ENCODE assay signal across 7 cellular contexts in genomic region chr1:152869808-152870419, GRCh38. TPM values are rescaled to one million over a fixed set of nuclear protein-coding genes. Genes with fewer than 3 reads are reported as not detected.
DNase-seq lines count a peak whose midpoint lies in the region; ATAC-seq, FAIRE-seq and TF ChIP-seq lines count a peak whose summit lies in the region.

No MANE protein-coding gene starts in this region.

- TF ChIP-seq CTCF in RWPE1 (conservative IDR thresholded peaks at IDR 0.05; ENCODE audit: low read depth) (peak; percentile 86), upper lobe of right lung (IDR thresholded peaks at IDR 0.05) (peak; percentile 79)

- in situ Hi-C loops in KBM-7 (cut with MboI; ENCODE audit: low pct_unique_long_range_greater_than_20kb, low sequenced_read_pairs) = no loop called here

- CTCF ChIA-PET in RWPE1 (lab: Yijun Ruan, JAX) = interaction anchor here (0.6 to 4.6 kb wide), 23 partner anchors 9 to 806 kb away, joined by 3 to 37 read pairs (median 3); no protein-coding TSS in a partner anchor

- POLR2A ChIA-PET in RWPE1 (lab: Yijun Ruan, JAX; ENCODE audit: low non-redundant PET) = no interaction called here

- H3K9me3 ChIP-seq in upper lobe of right lung = no peaks in the 10 kb centered on the region

- H3K27ac ChIP-seq in RWPE1 (no peak overlapping the region), upper lobe of right lung (no peak overlapping the region)

- no peak overlapping the region for H3K4me3 ChIP-seq in upper lobe of right lung

- no peaks in the 10 kb centered on the region for H3K4me1 ChIP-seq in upper lobe of right lung

- no peaks in the 10 kb centered on the region for H3K36me3 ChIP-seq in upper lobe of right lung

- ATAC-seq in upper lobe of right lung = peak; percentile 97

- FAIRE-seq in GM12892 (lab: Jason Lieb, UNC) = peak; percentile 92

- intact Hi-C loops in upper lobe of right lung (cut with DNase I) = no loop called here

- no peaks in the 10 kb centered on the region for H3K27me3 ChIP-seq in upper lobe of right lung

- peak; percentile 46 for DNase-seq in GM12892 (ENCODE audit: insufficient read length)
- DNase-seq in KBM-7 = peak; percentile 67
- peak; percentile 78 for DNase-seq in RWPE1 (ENCODE audit: low spot score)
- peak; percentile 30 for DNase-seq in activated T-helper 9 cell treated with anti-CD3 and anti-CD28 coated beads, Interleukin-2, amount 50 U/mL, for 16 hours (ENCODE audit: low read depth)
- peak; percentile 72 for DNase-seq in germinal center (ENCODE audit: low spot score)
- peak; percentile 73 for DNase-seq in pons (ENCODE audit: low spot score)
- no peak for DNase-seq in upper lobe of right lung

- no peak for TF ChIP-seq POLR2A in GM12892 (IDR thresholded peaks at IDR 0.05; ENCODE audit: low read depth, low read length)

RNA-seq across cellular contexts. Expression of gene SMCP, which starts 8.2 kb away (rescaled TPM):
- not detected for polyA plus RNA-seq in GM12892 (2012; ENCODE audit: missing spikeins)
- not detected for total RNA-seq in upper lobe of right lung

RNA-seq across cellular contexts. Expression of gene LCE7A, which starts 10.1 kb away (rescaled TPM):
- not detected for polyA plus RNA-seq in GM12892 (2012; ENCODE audit: missing spikeins)
- not detected for total RNA-seq in upper lobe of right lung

RNA-seq across cellular contexts. Expression of gene LCE6A, which starts 27.3 kb away (rescaled TPM):
- not detected for polyA plus RNA-seq in GM12892 (2012; ENCODE audit: missing spikeins)
- total RNA-seq in upper lobe of right lung = not detected

RNA-seq across cellular contexts. Expression of gene IVL, which starts 38.4 kb away (rescaled TPM):
- polyA plus RNA-seq in GM12892 (2012; ENCODE audit: missing spikeins) = 4.3 TPM
- not detected for total RNA-seq in upper lobe of right lung

RNA-seq across cellular contexts. Expression of gene LCE1A, which starts 42.6 kb away (rescaled TPM):
- not detected for polyA plus RNA-seq in GM12892 (2012; ENCODE audit: missing spikeins)
- total RNA-seq in upper lobe of right lung = not detected
